In genomic region chr1:53512807-53513755, GRCh38 we compare ENCODE assay signal across 1 cellular context.
A peak's percentile ranks its signal among the peaks of the same experiment; 100 is the strongest.
TF ChIP-seq lines count a peak whose summit lies in the region.

No MANE protein-coding gene starts in this region.

TF ChIP-seq in HEK293, 187 proteins besides CTCF, POLR2A, EP300 and RAD21 (continued from another document):
- no peak for TF ChIP-seq ELK4 (IDR thresholded peaks at IDR 0.05; ENCODE audit: borderline replicate concordance, low read depth, low read length)
- TF ChIP-seq SCRT2 (tag by site-specific recombination; IDR thresholded peaks at IDR 0.05), result no peak
- TF ChIP-seq ZNF544 (tag by site-specific recombination; IDR thresholded peaks at IDR 0.05), result 0 out of 2 replicates have a peak, but pooled peaks have one; percentile 54
- TF ChIP-seq YY1 (tag by site-specific recombination; IDR thresholded peaks at IDR 0.05), result no peak
- no peak for TF ChIP-seq GFI1B (tag by site-specific recombination; IDR thresholded peaks at IDR 0.05)
- TF ChIP-seq BCL11B (tag by site-specific recombination; IDR thresholded peaks at IDR 0.05; ENCODE audit: low read depth), result no peak
- TF ChIP-seq ATF2 (tag by site-specific recombination; IDR thresholded peaks at IDR 0.05; ENCODE audit: low read depth), result no peak
- no peak for TF ChIP-seq ZNF266 (tag by site-specific recombination; IDR thresholded peaks at IDR 0.05; ENCODE audit: low read depth)
- TF ChIP-seq ZNF701 (tag by site-specific recombination; IDR thresholded peaks at IDR 0.05), result no peak
- TF ChIP-seq EGR2 (tag by site-specific recombination; IDR thresholded peaks at IDR 0.05; ENCODE audit: low read depth), result no peak
- TF ChIP-seq ZNF843 (tag by site-specific recombination; IDR thresholded peaks at IDR 0.05), result no peak
- no peak for TF ChIP-seq ZNF670 (tag by site-specific recombination; IDR thresholded peaks at IDR 0.05; ENCODE audit: low read depth)
- no peak for TF ChIP-seq ZBTB48 (tag by site-specific recombination; IDR thresholded peaks at IDR 0.05)
- TF ChIP-seq SP3 (tag by site-specific recombination; IDR thresholded peaks at IDR 0.05), result no peak
- TF ChIP-seq HOXD13 (CRISPR knock-in tag; IDR thresholded peaks at IDR 0.05; ENCODE audit: borderline replicate concordance), result no peak
- TF ChIP-seq IKZF3 (tag by site-specific recombination; IDR thresholded peaks at IDR 0.05), result no peak
- TF ChIP-seq ZNF146 (tag by site-specific recombination; IDR thresholded peaks at IDR 0.05), result 0 out of 2 replicates have a peak, but pooled peaks have one; percentile 4
- peak; percentile 25; the same call in 1 of the 2 replicates for TF ChIP-seq KLF17 (tag by site-specific recombination; IDR thresholded peaks at IDR 0.05)
- no peak for TF ChIP-seq HIC1 (tag by site-specific recombination; IDR thresholded peaks at IDR 0.05)
- no peak for TF ChIP-seq ZNF398 (tag by site-specific recombination; IDR thresholded peaks at IDR 0.05)
- no peak for TF ChIP-seq ZNF561 (tag by site-specific recombination; IDR thresholded peaks at IDR 0.05; ENCODE audit: borderline replicate concordance)
- no peak for TF ChIP-seq ZFP37 (tag by site-specific recombination; IDR thresholded peaks at IDR 0.05)
- TF ChIP-seq ZIC2 (tag by site-specific recombination; IDR thresholded peaks at IDR 0.05), result peak; percentile 45; the same call in 1 of the 2 replicates
- no peak for TF ChIP-seq ZEB2 (tag by site-specific recombination; IDR thresholded peaks at IDR 0.05)
- peak; percentile 51; the same call in 1 of the 2 replicates for TF ChIP-seq ZNF335 (tag by site-specific recombination; conservative IDR thresholded peaks at IDR 0.05)
- TF ChIP-seq ZNF394 (tag by site-specific recombination; IDR thresholded peaks at IDR 0.05; ENCODE audit: borderline replicate concordance), result peak; percentile 95
- TF ChIP-seq ZNF416 (tag by site-specific recombination; IDR thresholded peaks at IDR 0.05), result no peak
